In the genomic region with DNA sequence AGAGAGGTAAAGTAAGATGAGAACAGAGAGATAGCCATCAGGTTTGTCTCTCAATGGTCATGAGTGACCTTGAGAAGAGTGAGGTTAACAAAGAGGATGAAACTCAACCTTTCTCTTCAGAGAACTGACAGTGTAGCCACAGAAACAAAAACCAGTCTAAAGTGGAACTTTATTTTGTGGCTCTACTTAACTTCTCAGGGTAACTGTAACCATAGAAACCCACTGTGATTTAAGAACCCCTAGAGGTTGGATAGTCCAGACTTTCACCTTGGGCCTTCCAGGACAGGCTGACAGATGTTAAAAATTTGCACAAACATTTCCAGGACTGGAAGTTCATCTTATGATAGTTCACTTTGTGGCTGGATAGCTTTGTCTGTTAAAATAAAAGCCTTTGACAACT, we compare ENCODE assay signal across 26 cellular contexts.
"Had no signal": no experiment of that assay in that cellular context is flagged by ENCODE, and none has a peak within 500 bp of the region (broad histone marks: within the 10 kb centered on the region; RNA-seq: fewer than 3 reads in every experiment).

No MANE protein-coding gene starts in this region.

- H3K4me2 ChIP-seq: neural progenitor cell had no signal

- H3K36me3 ChIP-seq: neural progenitor cell, ovary, right lobe of liver, sigmoid colon, stomach, suprapubic skin, tibial artery, transverse colon, upper lobe of right lung, uterus had no signal

- H3K4me3 ChIP-seq: neural progenitor cell, ovary, psoas muscle, right lobe of liver, sigmoid colon, stomach, suprapubic skin, testis, tibial artery, transverse colon, upper lobe of right lung, uterus had no signal

- H3K9me3 ChIP-seq: ovary, psoas muscle, right lobe of liver, sigmoid colon, stomach, suprapubic skin, testis, tibial artery, transverse colon, upper lobe of right lung, uterus had no signal

- H3K9ac ChIP-seq: neural progenitor cell, parathyroid adenoma had no signal

- H2AFZ ChIP-seq: neural progenitor cell, parathyroid adenoma had no signal

- H3K4me1 ChIP-seq: neural progenitor cell, parathyroid adenoma, psoas muscle, right lobe of liver, sigmoid colon, suprapubic skin, testis, tibial artery, transverse colon, upper lobe of right lung, uterus had no signal

- FAIRE-seq: small intestine had no signal

- H3K27ac ChIP-seq: neural progenitor cell, ovary, parathyroid adenoma, psoas muscle, right lobe of liver, sigmoid colon, stomach, suprapubic skin, testis, tibial artery, transverse colon, upper lobe of right lung, uterus had no signal

- H3K79me2 ChIP-seq: parathyroid adenoma had no signal

- H3K27me3 ChIP-seq: neural progenitor cell, ovary, right lobe of liver, sigmoid colon, stomach, suprapubic skin, testis, tibial artery, transverse colon, upper lobe of right lung, uterus had no signal

- ATAC-seq: natural killer cell; psoas muscle; right cardiac atrium; right lobe of liver; stimulated activated effector memory CD8-positive, alpha-beta T cell treated with anti-CD3 and anti-CD28 coated beads, Interleukin-12 subunit alpha, Interleukin-12 subunit beta, amount 100 ng/mL, for 72 hours; stimulated activated naive B cell treated with anti-CD40 and anti-IgM and Interleukin-4, amounts not matched to agents 10 μg/mL and 1 μg/mL and 100 μg/mL, for 72 hours; upper lobe of right lung had no signal

- DNase-seq: natural killer cell; occipital lobe; ovary; posterior cingulate gyrus; psoas muscle; right cardiac atrium; right lobe of liver; sigmoid colon; small intestine; stimulated activated CD4-positive, alpha-beta T cell treated with anti-CD3 and anti-CD28 coated beads, Interleukin-15, amount 100 ng/mL, for 24 hours; stimulated activated CD4-positive, alpha-beta T cell treated with anti-CD3 and anti-CD28 coated beads, Interleukin-2, amount 100 ng/mL, for 24 hours; stimulated activated CD4-positive, alpha-beta T cell treated with anti-CD3 and anti-CD28 coated beads, Interleukin-2, amount 100 ng/mL, for 48 hours; stimulated activated CD4-positive, alpha-beta T cell treated with anti-CD3 and anti-CD28 coated beads, Interleukin-4, amount 100 ng/mL, for 24 hours; stimulated activated naive B cell treated with anti-CD40 and anti-IgM and Interleukin-4, amounts not matched to agents 10 μg/mL and 1 μg/mL and 100 μg/mL, for 72 hours; stimulated activated naive CD4-positive, alpha-beta T cell treated with Interleukin-2 at 50 U/mL for 16 hours; stomach; substantia nigra; testis; tibial artery; transverse colon; upper lobe of right lung; uterus had no signal
